In genomic region chr9:134384811-134385479, GRCh38 we compare ENCODE assay signal across 8 cellular contexts. TPM values are rescaled to one million over a fixed set of nuclear protein-coding genes. Genes with fewer than 3 reads are reported as not detected.
DNase-seq lines count a peak whose midpoint lies in the region; ATAC-seq and TF ChIP-seq lines count a peak whose summit lies in the region.
"Had no signal": no experiment of that assay in that cellular context is flagged by ENCODE, and none has a peak within 500 bp of the region (broad histone marks: within the 10 kb centered on the region; RNA-seq: fewer than 3 reads in every experiment).

No MANE protein-coding gene starts in this region.

- CTCF ChIA-PET in CD8-positive, alpha-beta T cell (lab: Charles Lee) = interaction anchor here (1.2 kb wide), 1 partner anchor 214 kb away, joined by 3 read pairs; no protein-coding TSS in a partner anchor

- H3K36me3 Mint-ChIP-seq in CD8-positive, alpha-beta T cell = no peaks in the 10 kb centered on the region

- H3K79me2 ChIP-seq in Loucy (ENCODE audit: insufficient read depth, low read length) = peaks cover 93% of the 10 kb centered on the region

- peak overlapping the region; percentile 96 for H3K4me2 ChIP-seq in Loucy (ENCODE audit: low read depth, low read length, poor library complexity, severe bottlenecking)

- peak overlapping the region in 1 of 2 donors; percentile 57 for H3K27ac ChIP-seq in coronary artery
- H3K27ac ChIP-seq in mesodermal cell (ENCODE audit: low read depth, low read length, severe bottlenecking) = peak overlapping the region; percentile 8
- H3K27ac ChIP-seq in temporal lobe (ENCODE audit: low read depth, low read length) = peak overlapping the region; percentile 86
- no peak overlapping the region for H3K27ac ChIP-seq in CD8-positive, alpha-beta T cell (ENCODE audit: low read depth, low read length)

- no peaks in the 10 kb centered on the region for H3K27me3 Mint-ChIP-seq in CD8-positive, alpha-beta T cell (ENCODE audit: low read depth)

- H3K9me3 ChIP-seq in Loucy (ENCODE audit: insufficient read depth, low read depth, low read length) (no peaks in the 10 kb centered on the region), mesodermal cell (ENCODE audit: control insufficient read depth, low read length) (no peaks in the 10 kb centered on the region)
- no peaks in the 10 kb centered on the region for H3K9me3 ChIP-seq in CD8-positive, alpha-beta T cell (ENCODE audit: low read length)

- intact Hi-C loops in CD8-positive, alpha-beta T cell (cut with DNase I, micrococcal nuclease) = no loop called here

- H2AFZ ChIP-seq in Loucy (ENCODE audit: low read length) = no peak overlapping the region

- H3K9me3 Mint-ChIP-seq in CD8-positive, alpha-beta T cell = no peaks in the 10 kb centered on the region
- H3K9me3 Mint-ChIP-seq: HFFc6 had no signal

- POLR2A ChIA-PET in CD8-positive, alpha-beta T cell (lab: Charles Lee) = no interaction called here

- no peaks in the 10 kb centered on the region for H3K27me3 ChIP-seq in Loucy (ENCODE audit: insufficient read depth, low read length, poor library complexity, severe bottlenecking)
- H3K27me3 ChIP-seq in CD8-positive, alpha-beta T cell (ENCODE audit: insufficient read depth, low read length) = no peaks in the 10 kb centered on the region

- H4K20me1 ChIP-seq in Loucy (ENCODE audit: insufficient read depth, low read length, poor library complexity, severe bottlenecking) = peaks cover 26% of the 10 kb centered on the region

- TF ChIP-seq CTCF in Loucy (conservative IDR thresholded peaks at IDR 0.05; ENCODE audit: low read length) = peak; percentile 45; the same call in 1 of the 2 replicates
- no peak for TF ChIP-seq CTCF in coronary artery (IDR thresholded peaks at IDR 0.05)
- no peak for TF ChIP-seq CTCF in CD8-positive, alpha-beta T cell (IDR thresholded peaks at IDR 0.05)

- no peaks in the 10 kb centered on the region for H3F3A ChIP-seq in Loucy (ENCODE audit: low read depth)

- peak overlapping the region; percentile 81 for H3K4me3 ChIP-seq in Loucy (ENCODE audit: low read length, poor library complexity, severe bottlenecking)
- H3K4me3 ChIP-seq in coronary artery = peak overlapping the region; percentile 9
- H3K4me3 ChIP-seq in mesodermal cell (ENCODE audit: extremely low read depth, insufficient read depth, low read length, poor library complexity, severe bottlenecking) = no peak overlapping the region
- no peak overlapping the region for H3K4me3 ChIP-seq in CD8-positive, alpha-beta T cell (ENCODE audit: low read depth, low read length)

- ATAC-seq in left lobe of liver (no peak), GM21529 (IDR thresholded peaks at IDR 0.05; ENCODE audit: unreplicated experiment) (no peak)
- ATAC-seq in CD8-positive, alpha-beta T cell = no peak

- H3K4me1 ChIP-seq in Loucy (ENCODE audit: insufficient read depth, low read length, poor library complexity, severe bottlenecking) (peaks cover 90% of the 10 kb centered on the region), mesodermal cell (ENCODE audit: control insufficient read depth, insufficient read depth, low read length, poor library complexity, severe bottlenecking) (peaks cover 19% of the 10 kb centered on the region)
- H3K4me1 ChIP-seq in CD8-positive, alpha-beta T cell (ENCODE audit: insufficient read depth, low read length) = peaks cover 30% of the 10 kb centered on the region

- no peaks in the 10 kb centered on the region for H3K36me3 ChIP-seq in Loucy (ENCODE audit: insufficient read depth, low read length)
- no peaks in the 10 kb centered on the region for H3K36me3 ChIP-seq in mesodermal cell (ENCODE audit: control insufficient read depth, insufficient read depth, low read length)
- no peaks in the 10 kb centered on the region for H3K36me3 ChIP-seq in CD8-positive, alpha-beta T cell (ENCODE audit: insufficient read depth, low read length)

- H3K27ac Mint-ChIP-seq in CD8-positive, alpha-beta T cell = no peak overlapping the region
- H3K27ac Mint-ChIP-seq: HFFc6 had no signal

- peak overlapping the region; percentile 84 for H3K9ac ChIP-seq in Loucy (ENCODE audit: low read depth, low read length, poor library complexity, severe bottlenecking)

- H3K9me2 ChIP-seq in Loucy (replicated peaks; ENCODE audit: low read depth, low read length) = no peaks in the 10 kb centered on the region

- H3K4me3 Mint-ChIP-seq in CD8-positive, alpha-beta T cell = no peak overlapping the region
- H3K4me3 Mint-ChIP-seq: HFFc6 had no signal

- WGBS in mesodermal cell (ENCODE audit: insufficient coverage in 2 of 2), 2 experiments = 87 to 88% methylated on average over 14 to 16 of the region's 19 CpGs

- DNase-seq in coronary artery (ENCODE audit: low spot score) (no peak), left lobe of liver (ENCODE audit: low spot score) (no peak)
- no peak for DNase-seq in CD8-positive, alpha-beta T cell
- DNase-seq: HFFc6 had no signal

- H3K4me1 Mint-ChIP-seq in CD8-positive, alpha-beta T cell (ENCODE audit: low read depth) = peaks cover 22% of the 10 kb centered on the region

RNA-seq across cellular contexts. Expression of gene RXRA, which starts 58.7 kb away (rescaled TPM):
- 33.6 TPM for polyA plus RNA-seq in mesodermal cell (2013, experiment 1 of 2)
- 30.1 TPM for polyA plus RNA-seq in mesodermal cell (2013, experiment 2 of 2)
- total RNA-seq in temporal lobe (5.4 TPM), left lobe of liver (163 TPM)
- total RNA-seq in CD8-positive, alpha-beta T cell = 10 to 100 TPM; 11.6 to 13.7 TPM

Comparison
In these comparisons a context has a peak if more than half of its experiments do, and no peak if none do; other contexts are left out.
1. H3K4me3 ChIP-seq: peak in Loucy (single experiment) and coronary artery (single experiment); none in mesodermal cell (single experiment) and CD8-positive, alpha-beta T cell (single experiment).
2. RNA of gene RXRA, which starts 58.7 kb away (total RNA-seq): 163 TPM in left lobe of liver (single experiment); 11.6 to 13.7 TPM in CD8-positive, alpha-beta T cell and 5.4 TPM in temporal lobe (single experiment); every median in the first group is over 10 times any median in the second.